14 cellular contexts compared by ENCODE assay signal in genomic region chr2:105081006-105081701, GRCh38. TPM values are rescaled to one million over a fixed set of nuclear protein-coding genes. Genes with fewer than 3 reads are reported as not detected.
DNase-seq lines count a peak whose midpoint lies in the region; FAIRE-seq and TF ChIP-seq lines count a peak whose summit lies in the region.
"Had no signal": no experiment of that assay in that cellular context is flagged by ENCODE, and none has a peak within 500 bp of the region (broad histone marks: within the 10 kb centered on the region; RNA-seq: fewer than 3 reads in every experiment).

No MANE protein-coding gene starts in this region.

- no peaks in the 10 kb centered on the region for H3K27me3 Mint-ChIP-seq in type B pancreatic cell
- H3K27me3 Mint-ChIP-seq: effector memory CD8-positive, alpha-beta T cell had no signal

- H3K9me3 ChIP-seq in tibial nerve: no peaks in the 10 kb centered on the region
- H3K9me3 ChIP-seq: adrenal gland, HAP-1, spleen had no signal

- no peak for TF ChIP-seq EP300 in tibial nerve (IDR thresholded peaks at IDR 0.05)

- H3K27me3 ChIP-seq in kidney epithelial cell (ENCODE audit: control insufficient read depth, insufficient read depth, low read length) (no peaks in the 10 kb centered on the region), tibial nerve (no peaks in the 10 kb centered on the region)
- H3K27me3 ChIP-seq: adrenal gland, spleen had no signal

- TF ChIP-seq CTCF in kidney epithelial cell (IDR thresholded peaks at IDR 0.05; ENCODE audit: insufficient read depth, low read length, poor library complexity, severe bottlenecking) (peak; percentile 1), type B pancreatic cell (conservative IDR thresholded peaks at IDR 0.05) (peak; percentile 23), tibial nerve (IDR thresholded peaks at IDR 0.05) (no peak)

- peaks cover 33% of the 10 kb centered on the region for H3K4me1 Mint-ChIP-seq in type B pancreatic cell (ENCODE audit: unreplicated experiment)

- no peaks in the 10 kb centered on the region for H3K9me3 Mint-ChIP-seq in type B pancreatic cell
- H3K9me3 Mint-ChIP-seq: effector memory CD8-positive, alpha-beta T cell had no signal

- H3K36me3 ChIP-seq in kidney epithelial cell (ENCODE audit: control insufficient read depth, insufficient read depth, low read length): no peaks in the 10 kb centered on the region
- H3K36me3 ChIP-seq in tibial nerve: peaks cover 0 to 17% (median 0%) of the 10 kb centered on the region in 3 donors
- H3K36me3 ChIP-seq: adrenal gland, HAP-1 had no signal

- WGBS in tibial nerve, 2 donors: 71 to 74% methylated on average over 20 of the region's 20 CpGs

- DNase-seq in NCI-H82 (lab: John Stamatoyannopoulos, UW): peak; percentile 5
- no peak for DNase-seq in NCI-H82 treated with DMSO at 0.1 percent for 48 hours (lab: John Stamatoyannopoulos, UW; ENCODE audit: unreplicated experiment)
- peak; percentile 22 for DNase-seq in cerebellum (ENCODE audit: low spot score)
- DNase-seq in kidney epithelial cell (ENCODE audit: low read depth): no peak
- no peak for DNase-seq in type B pancreatic cell (ENCODE audit: extremely low spot score, unreplicated experiment)
- no peak for DNase-seq in NCI-H2196 treated with DMSO at 0.1 percent for 48 hours (lab: John Stamatoyannopoulos, UW; ENCODE audit: unreplicated experiment)
- no peak for DNase-seq in tibial nerve (ENCODE audit: low spot score in 2 of 2)
- DNase-seq in frontal cortex (ENCODE audit: low spot score in 2 of 2): no peak
- DNase-seq: activated CD4-positive, alpha-beta T cell treated with anti-CD3 and anti-CD28 coated beads for 1 hour; activated T-cell treated with anti-CD3 and anti-CD28 coated beads for 4 hours; effector memory CD8-positive, alpha-beta T cell; spleen had no signal

- H3K4me3 Mint-ChIP-seq in type B pancreatic cell: peak overlapping the region; percentile 70
- H3K4me3 Mint-ChIP-seq: effector memory CD8-positive, alpha-beta T cell had no signal

- H3K27ac ChIP-seq in tibial nerve: no peak overlapping the region
- H3K27ac ChIP-seq: spleen had no signal

- no peak for FAIRE-seq in frontal cortex (lab: Jason Lieb, UNC)

- no peak for TF ChIP-seq POLR2A in tibial nerve (IDR thresholded peaks at IDR 0.05)

- H3K4me1 ChIP-seq in tibial nerve: peaks cover 0 to 18% (median 2%) of the 10 kb centered on the region in 4 donors
- H3K4me1 ChIP-seq: spleen had no signal

- peak overlapping the region; percentile 78 for H3K27ac Mint-ChIP-seq in type B pancreatic cell
- H3K27ac Mint-ChIP-seq: effector memory CD8-positive, alpha-beta T cell had no signal

- H3K4me3 ChIP-seq in kidney epithelial cell (ENCODE audit: low read depth, low read length): no peak overlapping the region
- no peak overlapping the region for H3K4me3 ChIP-seq in tibial nerve
- H3K4me3 ChIP-seq: HAP-1, spleen had no signal

- H3K36me3 Mint-ChIP-seq in type B pancreatic cell: peaks cover 4% of the 10 kb centered on the region

RNA-seq across cellular contexts. Expression of gene MRPS9, which starts 43.3 kb away (rescaled TPM):
- total RNA-seq in cerebellum (11.3 TPM), kidney epithelial cell (33.0 and 34.7 TPM in 2 replicates), type B pancreatic cell (ENCODE audit: low replicate concordance) (29.1 and 33.6 TPM in 2 replicates), tibial nerve (10 to 100 TPM; 11.2 to 16.5 (median 14.1) TPM), frontal cortex (10.2 TPM)

Comparison
In these comparisons a context has a peak if more than half of its experiments do, and no peak if none do; other contexts are left out.
1. DNase-seq: peak in NCI-H82 (single experiment) and cerebellum (single experiment); none in NCI-H82 treated with DMSO at 0.1 percent for 48 hours (single experiment), kidney epithelial cell (single experiment), type B pancreatic cell (single experiment), NCI-H2196 treated with DMSO at 0.1 percent for 48 hours (single experiment), tibial nerve (0 of 2) and frontal cortex (0 of 2).
2. CTCF ChIP-seq: peak in kidney epithelial cell (single experiment) and type B pancreatic cell (single experiment); none in tibial nerve (0 of 5).